In genomic region chr15:72178976-72179585, GRCh38 we compare ENCODE assay signal across 19 cellular contexts. TPM values are rescaled to one million over a fixed set of nuclear protein-coding genes. Genes with fewer than 3 reads are reported as not detected.
"Had no signal": no experiment of that assay in that cellular context is flagged by ENCODE, and none has a peak within 500 bp of the region (broad histone marks: within the 10 kb centered on the region; RNA-seq: fewer than 3 reads in every experiment).

No MANE protein-coding gene starts in this region.

- H3K36me3 ChIP-seq: gastrocnemius medialis had no signal

- H3K4me3 ChIP-seq: body of pancreas, gastrocnemius medialis, mucosa of descending colon had no signal

- H3K9me3 Mint-ChIP-seq: naive B cell; T-helper 2 cell treated with Interferon-gamma antibody and Interleukin-4, amounts not matched to agents 5 μg/mL and 100 μg/mL, for 36 hours; type B pancreatic cell had no signal

- H3K9ac ChIP-seq: parathyroid adenoma, SK-N-SH had no signal

- H3K36me3 Mint-ChIP-seq: naive B cell, type B pancreatic cell had no signal

- H3K4me1 Mint-ChIP-seq: activated CD4-positive, alpha-beta T cell treated with anti-CD3 and anti-CD28 coated beads for 36 hours; naive B cell had no signal

- FAIRE-seq: colon, kidney, TTC549 had no signal

- H3K4me3 Mint-ChIP-seq: activated CD4-positive, alpha-beta T cell treated with anti-CD3 and anti-CD28 coated beads for 36 hours; naive B cell; T-helper 2 cell treated with Interferon-gamma antibody and Interleukin-4, amounts not matched to agents 5 μg/mL and 100 μg/mL, for 36 hours; type B pancreatic cell had no signal

- H3K4me2 ChIP-seq: SK-N-SH had no signal

- H3K79me2 ChIP-seq: parathyroid adenoma had no signal

- H3K9me3 ChIP-seq: body of pancreas, gastrocnemius medialis, mucosa of descending colon, SK-N-SH had no signal

- H3K27ac ChIP-seq: body of pancreas, gastrocnemius medialis, parathyroid adenoma had no signal

- H3K27ac Mint-ChIP-seq: activated CD4-positive, alpha-beta T cell treated with anti-CD3 and anti-CD28 coated beads for 36 hours; T-helper 2 cell treated with Interferon-gamma antibody and Interleukin-4, amounts not matched to agents 5 μg/mL and 100 μg/mL, for 36 hours; type B pancreatic cell had no signal

- H2AFZ ChIP-seq: parathyroid adenoma had no signal

- DNase-seq: activated CD4-positive, alpha-beta T cell treated with anti-CD3 and anti-CD28 coated beads for 36 hours; activated CD4-positive, alpha-beta T cell treated with anti-CD3 and anti-CD28 coated beads, Interleukin-2, amount 50 U/mL, for 48 hours; activated naive CD4-positive, alpha-beta T cell treated with Interleukin-2 at 50 U/mL for 16 hours; activated T-cell treated with anti-CD3 and anti-CD28 coated beads for 4 hours; body of pancreas; central memory CD4-positive, alpha-beta T cell; erythroblast; gastrocnemius medialis; mucosa of descending colon; naive B cell; SK-N-SH; stimulated activated CD4-positive, alpha-beta T cell treated with anti-CD3 and anti-CD28 coated beads, Interleukin-2, amount 100 ng/mL, for 24 hours had no signal

- ATAC-seq: activated CD4-positive, alpha-beta T cell treated with anti-CD3 and anti-CD28 coated beads for 36 hours; gastrocnemius medialis; left lobe of liver; mucosa of descending colon had no signal

- H3K27me3 ChIP-seq: gastrocnemius medialis had no signal

RNA-seq across cellular contexts. Expression of gene GRAMD2A, which starts 18.5 kb away (rescaled TPM):
- total RNA-seq: gastrocnemius medialis, left lobe of liver had no signal
